ENCODE assay signal across 8 cellular contexts in genomic region chr5:140401362-140402257, GRCh38. TPM values are rescaled to one million over a fixed set of nuclear protein-coding genes. Genes with fewer than 3 reads are reported as not detected.
DNase-seq lines count a peak whose midpoint lies in the region; ATAC-seq and TF ChIP-seq lines count a peak whose summit lies in the region.

Gene ANKHD1, plus strand, starts transcription at chr5:140401833. Its CDS starts 135 bp downstream, at chr5:140401968.

- H3K79me2 ChIP-seq in trophoblast cell (ENCODE audit: control insufficient read depth, insufficient read depth, low read length, poor library complexity), result peaks cover 15% of the 10 kb centered on the region

- H3K27me3 ChIP-seq in adipocyte (replicated peaks; ENCODE audit: control insufficient read depth, insufficient read depth, low read length) (no peaks in the 10 kb centered on the region), cardiac muscle cell (no peaks in the 10 kb centered on the region), trophoblast cell (ENCODE audit: insufficient read depth, low read length) (no peaks in the 10 kb centered on the region), transverse colon (no peaks in the 10 kb centered on the region)

- H3K4me1 ChIP-seq in adipocyte (ENCODE audit: control insufficient read depth, insufficient read depth, low read length) (peaks cover 30% of the 10 kb centered on the region), cardiac muscle cell (ENCODE audit: low read depth) (no peaks in the 10 kb centered on the region), trophoblast cell (ENCODE audit: control insufficient read depth in 1 of 2, insufficient read depth in 2 of 2, low read length in 2 of 2) (no peaks in the 10 kb centered on the region), transverse colon (peaks cover 18 to 41% (median 33%) of the 10 kb centered on the region in 4 donors)

- H2BK120ac ChIP-seq in trophoblast cell (ENCODE audit: insufficient read depth, low read length, poor library complexity), result peak within 1 kb of the TSS; percentile 54

- H3K9ac ChIP-seq in adipocyte (ENCODE audit: low read length) (peak within 1 kb of the TSS; percentile 98), trophoblast cell (ENCODE audit: low read length) (peak within 1 kb of the TSS; percentile 90)

- peak within 1 kb of the TSS; percentile 82 for H4K12ac ChIP-seq in trophoblast cell (ENCODE audit: low read depth, low read length)

- in situ Hi-C loops in transverse colon (cut with MboI; ENCODE audit: low pct_ligation_motif_present in 1 of 4, low pct_unique_long_range_greater_than_20kb in 1 of 4, low sequenced_read_pairs in 3 of 4), result loop anchor here in 1 of 4 donors (25.0 kb wide), 1 partner anchor 286 kb away; the partner anchor contains the start of genes HARS1 and HARS2

- peak; percentile 100 for DNase-seq in GM12865 (ENCODE audit: low read depth)
- DNase-seq in NCI-H1417 treated with DMSO at 0.1 percent for 48 hours (lab: John Stamatoyannopoulos, UW), result peak; percentile 81
- peak; percentile 100 for DNase-seq in SW480 (ENCODE audit: low spot score)
- peak; percentile 100 for DNase-seq in adipocyte (ENCODE audit: low read depth)
- DNase-seq in cardiac muscle cell (ENCODE audit: low read depth in 1 of 2, low spot score in 1 of 2), result peak; percentile 100
- DNase-seq in trophoblast cell, result peak; percentile 100
- peak; percentile 98 for DNase-seq in transverse colon

- H3K9me3 ChIP-seq in adipocyte (ENCODE audit: control insufficient read depth, low read length) (no peaks in the 10 kb centered on the region), cardiac muscle cell (ENCODE audit: low read depth) (no peaks in the 10 kb centered on the region), trophoblast cell (ENCODE audit: insufficient read depth, low read depth, low read length) (no peaks in the 10 kb centered on the region), transverse colon (no peaks in the 10 kb centered on the region)

- peak within 1 kb of the TSS; percentile 78 for H2AFZ ChIP-seq in trophoblast cell (ENCODE audit: insufficient read depth, low read length, poor library complexity)

- H2AK5ac ChIP-seq in trophoblast cell (ENCODE audit: low read length), result peak within 1 kb of the TSS; percentile 73

- H3K4ac ChIP-seq in trophoblast cell (ENCODE audit: low read depth, low read length), result peak within 1 kb of the TSS; percentile 80

- no peak for TF ChIP-seq CTCF in GM12865 (IDR thresholded peaks at IDR 0.05; ENCODE audit: insufficient read depth, low read depth, low read length, missing control alignments)
- TF ChIP-seq CTCF in cardiac muscle cell (IDR thresholded peaks at IDR 0.05; ENCODE audit: low read depth, low read length), result no peak
- TF ChIP-seq CTCF in transverse colon (IDR thresholded peaks at IDR 0.05), result peak in 2 of 5 experiments; percentile 6 to 7

- peak within 1 kb of the TSS; percentile 74 for H3K4me2 ChIP-seq in trophoblast cell (ENCODE audit: low read length)

- peak within 1 kb of the TSS; percentile 70 for H3K18ac ChIP-seq in trophoblast cell (ENCODE audit: low read length)

- TF ChIP-seq EP300 in transverse colon (IDR thresholded peaks at IDR 0.05; ENCODE audit: low read depth), result no peak

- intact Hi-C loops in transverse colon (cut with DNase I; ENCODE audit: low total_unique reads), result loop anchor here (10.0 kb wide), 1 partner anchor 233 kb away; the partner anchor contains the start of genes CD14 and TMCO6

- H3K4me3 ChIP-seq in GM12865 (ENCODE audit: low read depth, low read length) (peak within 1 kb of the TSS; percentile 99), adipocyte (ENCODE audit: low read length) (peak within 1 kb of the TSS; percentile 95), cardiac muscle cell (peak within 1 kb of the TSS; percentile 91), trophoblast cell (ENCODE audit: low read depth, low read length) (peak within 1 kb of the TSS; percentile 99), transverse colon (peak within 1 kb of the TSS; percentile 84 to 90 (median 89))

- H2BK12ac ChIP-seq in trophoblast cell (ENCODE audit: low read length), result no peak within 1 kb of the TSS

- H3K23ac ChIP-seq in trophoblast cell (ENCODE audit: low read length), result no peak within 1 kb of the TSS

- whole genome bisulfite sequencing in trophoblast cell (ENCODE audit: extremely low coverage, insufficient coverage, insufficient read length), result no CpG with 5 or more reads among the region's 83 CpGs
- 0% methylated on average over 63 of the region's 83 CpGs; no CpG with 5 or more reads in 1 of the 2 donors for WGBS in transverse colon (ENCODE audit: low coverage in 1 of 2), 2 donors

- H3K36me3 ChIP-seq in adipocyte (ENCODE audit: control insufficient read depth, insufficient read depth, low read length, severe bottlenecking), result peaks cover 3% of the 10 kb centered on the region
- H3K36me3 ChIP-seq in cardiac muscle cell, result no peaks in the 10 kb centered on the region
- peaks cover 2 to 3% of the 10 kb centered on the region in 2 experiments for H3K36me3 ChIP-seq in trophoblast cell (ENCODE audit: control insufficient read depth in 1 of 2, insufficient read depth in 2 of 2, low read length in 2 of 2)
- H3K36me3 ChIP-seq in transverse colon, result peaks cover 0 to 1% (median 0%) of the 10 kb centered on the region in 4 donors

- H4K91ac ChIP-seq in trophoblast cell (ENCODE audit: low read depth, low read length), result peak within 1 kb of the TSS; percentile 78

- H4K8ac ChIP-seq in trophoblast cell (ENCODE audit: low read depth, low read length), result peak within 1 kb of the TSS; percentile 84

- peak within 1 kb of the TSS; percentile 81 for H3K14ac ChIP-seq in trophoblast cell (ENCODE audit: low read length)

- peak; percentile 86 for ATAC-seq in HG02763 (IDR thresholded peaks at IDR 0.05; ENCODE audit: unreplicated experiment)

- H3K27ac ChIP-seq in cardiac muscle cell (peak within 1 kb of the TSS; percentile 96), trophoblast cell (ENCODE audit: low read depth, low read length) (peak within 1 kb of the TSS; percentile 79), transverse colon (peak within 1 kb of the TSS; percentile 94 to 99 (median 97))

- H2BK5ac ChIP-seq in trophoblast cell (ENCODE audit: low read depth, low read length, poor library complexity), result peak within 1 kb of the TSS; percentile 58

- peaks cover 7% of the 10 kb centered on the region for H3K79me1 ChIP-seq in trophoblast cell (ENCODE audit: low read length)

- TF ChIP-seq POLR2A in transverse colon (IDR thresholded peaks at IDR 0.05), result peak; percentile 98

RNA-seq across cellular contexts. Expression of gene ANKHD1, which starts in this region (rescaled TPM):
- 42.4 and 58.8 TPM in 2 replicates for total RNA-seq in cardiac muscle cell
- 41.5 and 46.5 TPM in 2 replicates for polyA plus RNA-seq in cardiac muscle cell
- polyA plus RNA-seq in trophoblast cell (2013), result 64.6 and 66.7 TPM in 2 replicates
- 100 to 1,000 TPM; 113 to 212 (median 164) TPM for total RNA-seq in transverse colon

Comparison
In these comparisons a context has a peak if more than half of its experiments do, and no peak if none do; other contexts are left out.
1. Peak in every context shown above with its lines: DNase-seq, ATAC-seq, H3K4me3 ChIP-seq and H3K27ac ChIP-seq.